8 cellular contexts compared by ENCODE assay signal in the genomic region with DNA sequence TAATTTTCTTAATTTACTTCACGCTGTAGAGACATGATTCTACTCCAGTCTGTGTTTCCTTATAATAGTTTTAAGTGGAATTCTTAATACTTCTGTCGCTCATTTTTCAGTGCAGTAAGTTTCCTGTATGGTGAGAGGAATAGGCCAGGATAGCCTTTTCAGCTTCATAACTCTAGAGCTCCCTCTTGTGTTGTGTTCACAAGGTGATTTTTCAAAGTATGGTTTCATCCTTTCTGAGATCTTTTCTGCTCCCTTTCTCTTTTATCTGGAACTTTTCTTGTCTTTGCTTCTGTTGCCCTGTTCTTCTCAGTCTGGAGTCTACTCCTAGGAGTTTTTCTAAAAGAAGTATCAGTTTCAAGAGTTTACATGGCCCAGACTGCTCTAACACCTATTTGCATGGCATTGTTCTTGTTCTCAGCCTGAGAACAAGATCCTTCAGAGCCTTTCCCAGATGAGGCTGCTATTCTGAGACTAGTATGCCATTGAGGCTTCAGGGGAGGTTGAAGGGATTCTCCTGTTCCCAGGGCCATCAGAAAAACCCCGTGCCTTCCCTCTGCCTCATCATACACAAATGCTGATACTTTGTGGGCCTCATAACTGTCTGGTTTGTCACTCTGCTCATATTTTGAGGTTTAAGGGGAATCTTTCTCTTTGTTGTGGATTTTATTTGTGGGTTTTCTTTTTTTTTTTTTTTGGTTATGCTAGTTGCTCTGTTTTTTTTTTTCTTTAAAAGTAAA. TPM values are rescaled to one million over a fixed set of nuclear protein-coding genes. Genes with fewer than 3 reads are reported as not detected.
DNase-seq lines count a peak whose midpoint lies in the region; ATAC-seq, FAIRE-seq and TF ChIP-seq lines count a peak whose summit lies in the region.

No MANE protein-coding gene starts in this region.

- H2BK120ac ChIP-seq in IMR-90 (ENCODE audit: low read depth, low read length), result no peak overlapping the region

- H3K14ac ChIP-seq in IMR-90 (replicated peaks; ENCODE audit: low read depth, low read length), result no peak overlapping the region; the same call in 1 of the 2 replicates

- in situ Hi-C loops in IMR-90 (cut with MboI; ENCODE audit: low sequenced_read_pairs), result no loop called here

- H3K9me3 ChIP-seq in IMR-90 (ENCODE audit: control insufficient read depth, insufficient read depth, low read length) (no peaks in the 10 kb centered on the region; the same call in 1 of the 2 replicates), pancreas (no peaks in the 10 kb centered on the region)

- H3K4me3 ChIP-seq in GM12864 (ENCODE audit: low read depth, low read length), result no peak overlapping the region
- no peak overlapping the region for H3K4me3 ChIP-seq in IMR-90 (ENCODE audit: insufficient read depth, low read depth, low read length)
- no peak overlapping the region for H3K4me3 ChIP-seq in pancreas

- TF ChIP-seq CTCF in GM12864 (IDR thresholded peaks at IDR 0.05; ENCODE audit: low read depth, low read length, missing control alignments) (peak; percentile 67), IMR-90 (conservative IDR thresholded peaks at IDR 0.05; ENCODE audit: low read depth, low read length) (peak; percentile 74), pancreas (IDR thresholded peaks at IDR 0.05) (peak in 3 of 4 donors; percentile 37 to 57 (median 38))

- peak overlapping the region; percentile 74; the same call in 1 of the 2 replicates for H3K27ac ChIP-seq in IMR-90 (ENCODE audit: insufficient read depth, low read length)
- H3K27ac ChIP-seq in pancreas, result no peak overlapping the region

- no peak overlapping the region; the same call in 1 of the 2 replicates for H2AK5ac ChIP-seq in IMR-90 (ENCODE audit: low read depth, low read length)

- POLR2A ChIA-PET in IMR-90 (lab: Charles Lee; ENCODE audit: unreplicated experiment), result no interaction called here

- WGBS in IMR-90 (ENCODE audit: extremely low coverage in 2 of 2, insufficient read length in 1 of 2), 2 experiments, result no CpG with 5 or more reads among the region's 3 CpGs
- WGBS in pancreas, 2 donors, result 35 to 43% methylated on average over 3 of the region's 3 CpGs

- H3K56ac ChIP-seq in IMR-90 (ENCODE audit: extremely low read depth, insufficient read depth, low read length), result no peak overlapping the region

- no peak overlapping the region for H4K91ac ChIP-seq in IMR-90 (ENCODE audit: insufficient read depth, low read depth, low read length)

- H4K20me1 ChIP-seq in IMR-90 (ENCODE audit: insufficient read depth, low read length), result no peaks in the 10 kb centered on the region

- H3K18ac ChIP-seq in IMR-90 (ENCODE audit: low read depth, low read length), result peak overlapping the region; percentile 8; the same call in 1 of the 2 replicates

- ATAC-seq in IMR-90 (ENCODE audit: low read depth) (peak; percentile 89), pancreas (peak; percentile 66 to 91 (median 86)), GM21526 (IDR thresholded peaks at IDR 0.05; ENCODE audit: low FRiP score, unreplicated experiment) (no peak)

- dilution Hi-C loops in IMR-90 (cut with HindIII; ENCODE audit: low sequenced_read_pairs, unreplicated experiment), result no loop called here

- no peaks in the 10 kb centered on the region for H3K27me3 ChIP-seq in IMR-90 (ENCODE audit: control insufficient read depth, insufficient read depth, low read length)
- no peaks in the 10 kb centered on the region for H3K27me3 ChIP-seq in pancreas

- no peaks in the 10 kb centered on the region for H3K36me3 ChIP-seq in IMR-90 (ENCODE audit: control insufficient read depth, insufficient read depth, low read length)
- no peaks in the 10 kb centered on the region for H3K36me3 ChIP-seq in pancreas

- H3K4ac ChIP-seq in IMR-90 (ENCODE audit: low read depth, low read length), result no peak overlapping the region

- H2BK5ac ChIP-seq in IMR-90 (ENCODE audit: low read depth, low read length, poor library complexity, severe bottlenecking), result peak overlapping the region; percentile 84

- 0 out of 4 replicates have a peak overlapping the region, but pooled peaks of 1 of the 2 experiments have one; percentile 7 for H4K8ac ChIP-seq in IMR-90 (ENCODE audit: low read depth in 2 of 2, low read length in 2 of 2)

- H2BK20ac ChIP-seq in IMR-90 (ENCODE audit: low read depth, low read length), result no peak overlapping the region

- peak; percentile 68 for FAIRE-seq in pancreas (lab: Jason Lieb, UNC)

- peak; percentile 66 for DNase-seq in AG08395 (ENCODE audit: low spot score)
- DNase-seq in GM12864 (ENCODE audit: low read depth), result no peak
- peak; percentile 81 for DNase-seq in IMR-90
- peak; percentile 47 for DNase-seq in SW480 (ENCODE audit: low spot score)
- DNase-seq in fibroblast of peridontal ligament (ENCODE audit: extremely low read depth), result peak; percentile 82
- no peak for DNase-seq in pancreas
- DNase-seq in NCI-H187 (lab: John Stamatoyannopoulos, UW), result no peak

- H3K9me1 ChIP-seq in IMR-90 (ENCODE audit: insufficient read depth, low read length), result no peaks in the 10 kb centered on the region; the same call in 1 of the 2 replicates

- peak overlapping the region; percentile 45 for H3K9ac ChIP-seq in IMR-90 (ENCODE audit: low read depth, low read length)

- BruUV-seq in IMR-90 (replicated peaks; lab: Mats Ljungman, UMichigan), result no TSS peak

- H3K79me1 ChIP-seq in IMR-90 (ENCODE audit: low read depth in 1 of 2, low read length in 2 of 2), result peaks cover 8 to 16% of the 10 kb centered on the region in 2 experiments; a peak in 2 of 4 replicates

- H2AK9ac ChIP-seq in IMR-90 (replicated peaks; ENCODE audit: low read depth, low read length, poor library complexity), result no peak overlapping the region

- H3K4me2 ChIP-seq in IMR-90 (ENCODE audit: low read depth, low read length), result peak overlapping the region; percentile 78

- no peak for TF ChIP-seq POLR2A in IMR-90 (IDR thresholded peaks at IDR 0.05; ENCODE audit: low read depth, low read length)

- peak overlapping the region; percentile 30; the same call in 1 of the 2 replicates for H4K5ac ChIP-seq in IMR-90 (ENCODE audit: low read depth, low read length)

- TF ChIP-seq RAD21 in IMR-90 (IDR thresholded peaks at IDR 0.05; ENCODE audit: low read length), result peak; percentile 66

- H3K4me1 ChIP-seq in IMR-90 (ENCODE audit: control insufficient read depth, insufficient read depth, low read length), result peaks cover 7% of the 10 kb centered on the region
- peaks cover 11 to 14% (median 13%) of the 10 kb centered on the region in 3 donors for H3K4me1 ChIP-seq in pancreas

- intact Hi-C loops in IMR-90 (cut with micrococcal nuclease) (loop anchor here (1.0 kb wide), 2 partner anchors 585 to 619 kb away; no protein-coding TSS in a partner anchor), pancreas (cut with DNase I) (no loop called here)

- H2BK15ac ChIP-seq in IMR-90 (ENCODE audit: low read depth, low read length), result no peak overlapping the region

- peak overlapping the region; percentile 26; the same call in 1 of the 2 replicates for H3K23ac ChIP-seq in IMR-90 (ENCODE audit: low read depth, low read length)

- H2AFZ ChIP-seq in IMR-90 (replicated peaks; ENCODE audit: low read length, poor library complexity), result peak overlapping the region; percentile 29

- CTCF ChIA-PET in IMR-90 (lab: Yijun Ruan, JAX), result interaction anchor here (0.6 to 2.5 kb wide), 14 partner anchors 8 to 631 kb away, joined by 3 to 13 read pairs (median 4); no protein-coding TSS in a partner anchor

TF ChIP-seq in IMR-90, 13 proteins besides CTCF, POLR2A, EP300 and RAD21 (continues in another document):
- TF ChIP-seq NFE2L2 (IDR thresholded peaks at IDR 0.05; ENCODE audit: low read depth, low read length) (no peak), SMC3 (IDR thresholded peaks at IDR 0.05; ENCODE audit: low read depth, low read length) (peak; percentile 66), BHLHE40 (IDR thresholded peaks at IDR 0.05; ENCODE audit: low read depth, low read length) (no peak), CEBPB (IDR thresholded peaks at IDR 0.05; ENCODE audit: low read depth, low read length) (no peak), RFX5 (IDR thresholded peaks at IDR 0.05; ENCODE audit: low read depth, low read length) (no peak), MAZ (IDR thresholded peaks at IDR 0.05; ENCODE audit: borderline replicate concordance, low read depth, low read length) (no peak), MXI1 (IDR thresholded peaks at IDR 0.05; ENCODE audit: borderline replicate concordance, low read depth, low read length) (no peak), CHD1 (IDR thresholded peaks at IDR 0.05; ENCODE audit: low read depth, low read length) (no peak), RCOR1 (IDR thresholded peaks at IDR 0.05; ENCODE audit: insufficient replicate concordance, low read length) (no peak), MAFK (IDR thresholded peaks at IDR 0.05; ENCODE audit: low read depth, low read length) (0 out of 2 replicates have a peak, but pooled peaks have one; percentile 10)
- TF ChIP-seq, protein P1, sequence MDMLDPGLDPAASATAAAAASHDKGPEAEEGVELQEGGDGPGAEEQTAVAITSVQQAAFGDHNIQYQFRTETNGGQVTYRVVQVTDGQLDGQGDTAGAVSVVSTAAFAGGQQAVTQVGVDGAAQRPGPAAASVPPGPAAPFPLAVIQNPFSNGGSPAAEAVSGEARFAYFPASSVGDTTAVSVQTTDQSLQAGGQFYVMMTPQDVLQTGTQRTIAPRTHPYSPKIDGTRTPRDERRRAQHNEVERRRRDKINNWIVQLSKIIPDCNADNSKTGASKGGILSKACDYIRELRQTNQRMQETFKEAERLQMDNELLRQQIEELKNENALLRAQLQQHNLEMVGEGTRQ (IDR thresholded peaks at IDR 0.05; ENCODE audit: low read depth, low read length), result no peak
- TF ChIP-seq, protein P2, sequence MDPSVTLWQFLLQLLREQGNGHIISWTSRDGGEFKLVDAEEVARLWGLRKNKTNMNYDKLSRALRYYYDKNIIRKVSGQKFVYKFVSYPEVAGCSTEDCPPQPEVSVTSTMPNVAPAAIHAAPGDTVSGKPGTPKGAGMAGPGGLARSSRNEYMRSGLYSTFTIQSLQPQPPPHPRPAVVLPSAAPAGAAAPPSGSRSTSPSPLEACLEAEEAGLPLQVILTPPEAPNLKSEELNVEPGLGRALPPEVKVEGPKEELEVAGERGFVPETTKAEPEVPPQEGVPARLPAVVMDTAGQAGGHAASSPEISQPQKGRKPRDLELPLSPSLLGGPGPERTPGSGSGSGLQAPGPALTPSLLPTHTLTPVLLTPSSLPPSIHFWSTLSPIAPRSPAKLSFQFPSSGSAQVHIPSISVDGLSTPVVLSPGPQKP (IDR thresholded peaks at IDR 0.05; ENCODE audit: borderline replicate concordance, low read depth, low read length), result no peak

RNA-seq across cellular contexts. Expression of a gene that starts 21.8 kb away (rescaled TPM):
- 54.7 and 57.5 TPM in 2 replicates for total RNA-seq in IMR-90 (2012; rRNA removed)
- 20.0 and 28.2 TPM in 2 replicates for polyA plus RNA-seq in IMR-90 (2012; rRNA removed)
- polyA plus RNA-seq in IMR-90 (2012; cell fraction: cytosol; rRNA removed), result 6.1 and 6.8 TPM in 2 replicates
- 6.5 and 18.1 TPM in 2 replicates for polyA plus RNA-seq in IMR-90 (2012; cell fraction: nucleus; rRNA removed; ENCODE audit: low replicate concordance)
- 10 to 100 TPM; 26.9 to 68.0 (median 43.6) TPM for total RNA-seq in pancreas
- polyA plus RNA-seq in pancreas, result 10 to 100 TPM; 13.0 to 19.7 TPM

RNA-seq across cellular contexts. Expression of a gene that starts 29.6 kb away (rescaled TPM):
- total RNA-seq in IMR-90 (2012; rRNA removed) (not detected in 2 replicates), pancreas (under 1 TPM in 1 of 6 donors, not detected in 5; 0.09 TPM)
- polyA plus RNA-seq in IMR-90 (2012; rRNA removed) (not detected in 2 replicates), pancreas (under 1 TPM; 0.08 to 0.14 TPM)
- polyA plus RNA-seq in IMR-90 (2012; cell fraction: cytosol; rRNA removed), result not detected in 2 replicates
- not detected in 2 replicates for polyA plus RNA-seq in IMR-90 (2012; cell fraction: nucleus; rRNA removed; ENCODE audit: low replicate concordance)

Comparison
In these comparisons a context has a peak if more than half of its experiments do, and no peak if none do; other contexts are left out.
1. DNase-seq: peak in AG08395 (single experiment), IMR-90 (single experiment), SW480 (single experiment) and fibroblast of peridontal ligament (single experiment); none in GM12864 (single experiment), pancreas (0 of 6) and NCI-H187 (0 of 2).
2. Peak in every context shown above with its lines, with median percentiles within 50 percentile points of each other: CTCF ChIP-seq.